20 cellular contexts compared by ENCODE assay signal in the genomic region with DNA sequence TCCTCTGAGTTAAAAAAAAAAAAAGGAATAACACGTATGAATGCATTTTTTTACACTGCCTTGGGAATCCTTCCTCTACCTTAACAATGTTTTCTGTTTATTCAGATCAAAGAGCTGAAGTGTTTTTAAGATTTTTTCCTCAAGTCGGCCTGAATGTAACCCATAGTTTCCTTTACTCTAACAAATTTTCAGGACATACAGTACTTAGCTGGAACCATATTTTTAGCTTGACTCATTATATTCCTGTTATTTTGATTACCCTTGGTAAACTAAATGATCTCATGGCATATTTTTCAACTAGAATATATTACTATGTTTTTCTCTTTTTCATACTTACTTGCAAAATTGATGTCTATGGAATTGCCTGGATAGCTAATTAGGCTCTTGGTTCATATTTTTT.
"Had no signal": no experiment of that assay in that cellular context is flagged by ENCODE, and none has a peak within 500 bp of the region (broad histone marks: within the 10 kb centered on the region; RNA-seq: fewer than 3 reads in every experiment).

No MANE protein-coding gene starts in this region.

- H3K36me3 Mint-ChIP-seq: activated naive CD8-positive, alpha-beta T cell treated with anti-CD3 and anti-CD28 coated beads for 36 hours; naive thymus-derived CD4-positive, alpha-beta T cell; stimulated activated naive B cell treated with anti-CD40 and anti-IgM and Interleukin-4, amounts not matched to agents 10 μg/mL and 1 μg/mL and 100 μg/mL, for 72 hours; T-cell had no signal

- H3K27ac Mint-ChIP-seq: activated CD8-positive, alpha-beta T cell treated with anti-CD3 and anti-CD28 coated beads for 36 hours; activated naive CD8-positive, alpha-beta T cell treated with anti-CD3 and anti-CD28 coated beads for 36 hours; stimulated activated naive B cell treated with anti-CD40 and anti-IgM and Interleukin-4, amounts not matched to agents 10 μg/mL and 1 μg/mL and 100 μg/mL, for 72 hours; T-cell had no signal

- H3K27me3 Mint-ChIP-seq: activated CD8-positive, alpha-beta T cell treated with anti-CD3 and anti-CD28 coated beads for 36 hours; activated naive CD8-positive, alpha-beta T cell treated with anti-CD3 and anti-CD28 coated beads for 36 hours; naive thymus-derived CD4-positive, alpha-beta T cell; stimulated activated naive B cell treated with anti-CD40 and anti-IgM and Interleukin-4, amounts not matched to agents 10 μg/mL and 1 μg/mL and 100 μg/mL, for 72 hours; T-cell had no signal

- DNase-seq: activated CD8-positive, alpha-beta T cell treated with anti-CD3 and anti-CD28 coated beads for 36 hours; activated effector memory CD4-positive, alpha-beta T cell treated with anti-CD3 and anti-CD28 coated beads, Interleukin-2, amount 50 U/mL, for 16 hours; activated naive CD8-positive, alpha-beta T cell treated with anti-CD3 and anti-CD28 coated beads for 36 hours; activated T-cell treated with anti-CD3 and anti-CD28 coated beads, Interleukin-2, amount 50 U/mL, for 48 hours; anterior cingulate cortex; colonic mucosa; hippocampal formation; kidney; left ventricle myocardium inferior; naive thymus-derived CD4-positive, alpha-beta T cell; posterior cingulate gyrus; stimulated activated CD4-positive, alpha-beta T cell treated with anti-CD3 and anti-CD28 coated beads, Interleukin-15, amount 100 ng/mL, for 24 hours; stimulated activated CD4-positive, alpha-beta T cell treated with anti-CD3 and anti-CD28 coated beads, Interleukin-4, amount 100 ng/mL, for 1 hour; stimulated activated naive B cell treated with anti-CD40 and anti-IgM and Interleukin-4, amounts not matched to agents 10 μg/mL and 1 μg/mL and 100 μg/mL, for 72 hours; T-cell; T-helper 9 cell; uterus had no signal

- H3K4me3 Mint-ChIP-seq: activated CD8-positive, alpha-beta T cell treated with anti-CD3 and anti-CD28 coated beads for 36 hours; activated naive CD8-positive, alpha-beta T cell treated with anti-CD3 and anti-CD28 coated beads for 36 hours; naive thymus-derived CD4-positive, alpha-beta T cell; stimulated activated naive B cell treated with anti-CD40 and anti-IgM and Interleukin-4, amounts not matched to agents 10 μg/mL and 1 μg/mL and 100 μg/mL, for 72 hours; T-cell had no signal

- H3K4me3 ChIP-seq: colonic mucosa, left ventricle myocardium inferior, SK-N-MC, skin epidermis, tibial nerve, uterus had no signal

- H3K9me3 Mint-ChIP-seq: activated CD8-positive, alpha-beta T cell treated with anti-CD3 and anti-CD28 coated beads for 36 hours; activated naive CD8-positive, alpha-beta T cell treated with anti-CD3 and anti-CD28 coated beads for 36 hours; stimulated activated naive B cell treated with anti-CD40 and anti-IgM and Interleukin-4, amounts not matched to agents 10 μg/mL and 1 μg/mL and 100 μg/mL, for 72 hours; T-cell had no signal
